Comparison of ENCODE assay signal across 1 cellular context in the genomic region with DNA sequence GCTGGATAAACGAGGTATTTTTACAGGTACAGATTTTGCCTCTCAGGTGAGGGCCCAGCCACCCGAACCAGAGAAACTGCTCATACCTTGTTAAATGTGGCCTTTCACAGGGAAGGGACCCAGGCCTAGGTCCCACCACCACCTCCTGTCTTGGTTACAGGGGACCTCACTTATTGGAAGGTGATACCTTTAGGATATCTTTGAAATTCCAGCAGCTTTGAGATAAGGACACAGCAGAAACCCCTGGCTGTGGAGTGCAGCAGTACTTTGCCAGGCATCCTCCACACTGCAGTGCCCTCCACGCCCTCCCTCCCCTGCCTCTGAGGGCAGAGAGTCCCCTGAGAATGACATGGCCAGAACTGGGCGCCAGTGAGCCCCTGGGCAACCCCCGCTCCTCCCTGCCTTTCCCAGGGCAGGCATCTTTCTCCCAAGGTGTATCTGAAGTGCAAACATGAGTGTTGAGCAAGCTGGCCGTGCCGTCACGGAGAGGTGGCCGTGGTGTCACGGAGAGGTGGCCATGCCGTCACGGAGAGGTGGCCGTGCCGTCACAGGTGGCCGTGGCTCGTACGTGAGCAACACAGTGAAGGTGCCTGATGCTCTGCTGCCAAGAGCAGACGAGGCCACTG.
TF ChIP-seq lines count a peak whose summit lies in the region.

No MANE protein-coding gene starts in this region.

TF ChIP-seq in WTC11, 78 proteins besides CTCF, POLR2A, EP300 and RAD21:
- TF ChIP-seq, protein P1, sequence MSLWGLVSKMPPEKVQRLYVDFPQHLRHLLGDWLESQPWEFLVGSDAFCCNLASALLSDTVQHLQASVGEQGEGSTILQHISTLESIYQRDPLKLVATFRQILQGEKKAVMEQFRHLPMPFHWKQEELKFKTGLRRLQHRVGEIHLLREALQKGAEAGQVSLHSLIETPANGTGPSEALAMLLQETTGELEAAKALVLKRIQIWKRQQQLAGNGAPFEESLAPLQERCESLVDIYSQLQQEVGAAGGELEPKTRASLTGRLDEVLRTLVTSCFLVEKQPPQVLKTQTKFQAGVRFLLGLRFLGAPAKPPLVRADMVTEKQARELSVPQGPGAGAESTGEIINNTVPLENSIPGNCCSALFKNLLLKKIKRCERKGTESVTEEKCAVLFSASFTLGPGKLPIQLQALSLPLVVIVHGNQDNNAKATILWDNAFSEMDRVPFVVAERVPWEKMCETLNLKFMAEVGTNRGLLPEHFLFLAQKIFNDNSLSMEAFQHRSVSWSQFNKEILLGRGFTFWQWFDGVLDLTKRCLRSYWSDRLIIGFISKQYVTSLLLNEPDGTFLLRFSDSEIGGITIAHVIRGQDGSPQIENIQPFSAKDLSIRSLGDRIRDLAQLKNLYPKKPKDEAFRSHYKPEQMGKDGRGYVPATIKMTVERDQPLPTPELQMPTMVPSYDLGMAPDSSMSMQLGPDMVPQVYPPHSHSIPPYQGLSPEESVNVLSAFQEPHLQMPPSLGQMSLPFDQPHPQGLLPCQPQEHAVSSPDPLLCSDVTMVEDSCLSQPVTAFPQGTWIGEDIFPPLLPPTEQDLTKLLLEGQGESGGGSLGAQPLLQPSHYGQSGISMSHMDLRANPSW (CRISPR knock-in tag; conservative IDR thresholded peaks at IDR 0.05; ENCODE audit: low read depth) = no peak
- TF ChIP-seq CREB1 (CRISPR knock-in tag; IDR thresholded peaks at IDR 0.05) (no peak), OVOL2 (CRISPR knock-in tag; IDR thresholded peaks at IDR 0.05; ENCODE audit: borderline replicate concordance) (no peak), JAZF1 (CRISPR knock-in tag; IDR thresholded peaks at IDR 0.05) (no peak), ATF1 (CRISPR knock-in tag; IDR thresholded peaks at IDR 0.05) (no peak), JUN (CRISPR knock-in tag; IDR thresholded peaks at IDR 0.05) (no peak), ZNF416 (CRISPR knock-in tag; IDR thresholded peaks at IDR 0.05) (no peak), ESRRA (CRISPR knock-in tag; IDR thresholded peaks at IDR 0.05; ENCODE audit: borderline replicate concordance) (no peak)
- TF ChIP-seq, protein P2, sequence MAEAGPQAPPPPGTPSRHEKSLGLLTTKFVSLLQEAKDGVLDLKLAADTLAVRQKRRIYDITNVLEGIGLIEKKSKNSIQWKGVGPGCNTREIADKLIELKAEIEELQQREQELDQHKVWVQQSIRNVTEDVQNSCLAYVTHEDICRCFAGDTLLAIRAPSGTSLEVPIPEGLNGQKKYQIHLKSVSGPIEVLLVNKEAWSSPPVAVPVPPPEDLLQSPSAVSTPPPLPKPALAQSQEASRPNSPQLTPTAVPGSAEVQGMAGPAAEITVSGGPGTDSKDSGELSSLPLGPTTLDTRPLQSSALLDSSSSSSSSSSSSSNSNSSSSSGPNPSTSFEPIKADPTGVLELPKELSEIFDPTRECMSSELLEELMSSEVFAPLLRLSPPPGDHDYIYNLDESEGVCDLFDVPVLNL (CRISPR knock-in tag; IDR thresholded peaks at IDR 0.05; ENCODE audit: borderline replicate concordance, low read depth) = no peak
- TF ChIP-seq, protein P3, sequence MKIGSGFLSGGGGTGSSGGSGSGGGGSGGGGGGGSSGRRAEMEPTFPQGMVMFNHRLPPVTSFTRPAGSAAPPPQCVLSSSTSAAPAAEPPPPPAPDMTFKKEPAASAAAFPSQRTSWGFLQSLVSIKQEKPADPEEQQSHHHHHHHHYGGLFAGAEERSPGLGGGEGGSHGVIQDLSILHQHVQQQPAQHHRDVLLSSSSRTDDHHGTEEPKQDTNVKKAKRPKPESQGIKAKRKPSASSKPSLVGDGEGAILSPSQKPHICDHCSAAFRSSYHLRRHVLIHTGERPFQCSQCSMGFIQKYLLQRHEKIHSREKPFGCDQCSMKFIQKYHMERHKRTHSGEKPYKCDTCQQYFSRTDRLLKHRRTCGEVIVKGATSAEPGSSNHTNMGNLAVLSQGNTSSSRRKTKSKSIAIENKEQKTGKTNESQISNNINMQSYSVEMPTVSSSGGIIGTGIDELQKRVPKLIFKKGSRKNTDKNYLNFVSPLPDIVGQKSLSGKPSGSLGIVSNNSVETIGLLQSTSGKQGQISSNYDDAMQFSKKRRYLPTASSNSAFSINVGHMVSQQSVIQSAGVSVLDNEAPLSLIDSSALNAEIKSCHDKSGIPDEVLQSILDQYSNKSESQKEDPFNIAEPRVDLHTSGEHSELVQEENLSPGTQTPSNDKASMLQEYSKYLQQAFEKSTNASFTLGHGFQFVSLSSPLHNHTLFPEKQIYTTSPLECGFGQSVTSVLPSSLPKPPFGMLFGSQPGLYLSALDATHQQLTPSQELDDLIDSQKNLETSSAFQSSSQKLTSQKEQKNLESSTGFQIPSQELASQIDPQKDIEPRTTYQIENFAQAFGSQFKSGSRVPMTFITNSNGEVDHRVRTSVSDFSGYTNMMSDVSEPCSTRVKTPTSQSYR (CRISPR knock-in tag; IDR thresholded peaks at IDR 0.05) = no peak
- TF ChIP-seq, protein P4, sequence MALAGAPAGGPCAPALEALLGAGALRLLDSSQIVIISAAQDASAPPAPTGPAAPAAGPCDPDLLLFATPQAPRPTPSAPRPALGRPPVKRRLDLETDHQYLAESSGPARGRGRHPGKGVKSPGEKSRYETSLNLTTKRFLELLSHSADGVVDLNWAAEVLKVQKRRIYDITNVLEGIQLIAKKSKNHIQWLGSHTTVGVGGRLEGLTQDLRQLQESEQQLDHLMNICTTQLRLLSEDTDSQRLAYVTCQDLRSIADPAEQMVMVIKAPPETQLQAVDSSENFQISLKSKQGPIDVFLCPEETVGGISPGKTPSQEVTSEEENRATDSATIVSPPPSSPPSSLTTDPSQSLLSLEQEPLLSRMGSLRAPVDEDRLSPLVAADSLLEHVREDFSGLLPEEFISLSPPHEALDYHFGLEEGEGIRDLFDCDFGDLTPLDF (CRISPR knock-in tag; IDR thresholded peaks at IDR 0.05) = no peak
TF ChIP-seq in WTC11: peak in this region for 0.
